ENCODE assay signal across 1 cellular context in the genomic region with DNA sequence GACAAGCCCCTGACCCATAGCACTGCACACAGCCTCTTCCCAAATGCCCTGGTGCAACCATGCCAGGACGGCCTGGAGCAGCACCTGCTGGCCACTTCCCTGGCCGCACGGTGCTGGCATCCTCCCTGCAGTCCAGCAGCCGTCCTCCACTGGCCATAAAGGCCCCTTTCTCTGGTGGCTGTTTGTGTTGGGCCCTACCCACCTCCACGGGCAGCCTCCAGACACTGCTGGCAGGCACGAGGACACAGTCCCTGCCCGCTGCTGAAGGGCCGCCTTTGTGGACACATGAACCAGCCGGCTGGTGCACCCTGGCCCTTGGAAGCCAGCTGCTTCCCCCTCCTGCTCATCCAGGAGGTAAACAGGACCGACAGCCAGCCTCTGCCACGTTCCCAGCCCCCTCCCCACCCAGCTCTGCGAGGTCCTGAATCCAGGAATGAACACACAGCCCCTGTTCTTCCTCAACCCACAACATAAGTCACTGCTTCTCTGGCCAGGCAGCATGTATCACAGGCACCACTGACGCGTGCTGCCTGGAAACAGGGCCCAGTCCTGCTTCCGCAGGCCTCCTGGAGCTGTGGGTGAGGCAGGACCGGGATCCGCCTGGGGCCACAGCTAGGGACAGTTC.
TF ChIP-seq lines count a peak whose summit lies in the region.

No MANE protein-coding gene starts in this region.

TF ChIP-seq in HepG2, 621 proteins besides CTCF, POLR2A, EP300 and RAD21 (continued from another document and continues in another):
- TF ChIP-seq, protein P1, sequence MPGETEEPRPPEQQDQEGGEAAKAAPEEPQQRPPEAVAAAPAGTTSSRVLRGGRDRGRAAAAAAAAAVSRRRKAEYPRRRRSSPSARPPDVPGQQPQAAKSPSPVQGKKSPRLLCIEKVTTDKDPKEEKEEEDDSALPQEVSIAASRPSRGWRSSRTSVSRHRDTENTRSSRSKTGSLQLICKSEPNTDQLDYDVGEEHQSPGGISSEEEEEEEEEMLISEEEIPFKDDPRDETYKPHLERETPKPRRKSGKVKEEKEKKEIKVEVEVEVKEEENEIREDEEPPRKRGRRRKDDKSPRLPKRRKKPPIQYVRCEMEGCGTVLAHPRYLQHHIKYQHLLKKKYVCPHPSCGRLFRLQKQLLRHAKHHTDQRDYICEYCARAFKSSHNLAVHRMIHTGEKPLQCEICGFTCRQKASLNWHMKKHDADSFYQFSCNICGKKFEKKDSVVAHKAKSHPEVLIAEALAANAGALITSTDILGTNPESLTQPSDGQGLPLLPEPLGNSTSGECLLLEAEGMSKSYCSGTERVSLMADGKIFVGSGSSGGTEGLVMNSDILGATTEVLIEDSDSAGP (CRISPR knock-in tag; IDR thresholded peaks at IDR 0.05; ENCODE audit: borderline replicate concordance), result peak; percentile 78
- TF ChIP-seq KMT2A (CRISPR knock-in tag; IDR thresholded peaks at IDR 0.05) (peak; percentile 65), ZIK1 (CRISPR knock-in tag; IDR thresholded peaks at IDR 0.05; ENCODE audit: borderline replicate concordance, low read depth) (peak; percentile 69; the same call in 1 of the 2 replicates), CBX1 (IDR thresholded peaks at IDR 0.05; ENCODE audit: low read depth) (peak; percentile 29), FOXC1 (CRISPR knock-in tag; IDR thresholded peaks at IDR 0.05; ENCODE audit: borderline replicate concordance) (no peak), ZNF20 (CRISPR knock-in tag; IDR thresholded peaks at IDR 0.05) (no peak), PPARG (CRISPR knock-in tag; conservative IDR thresholded peaks at IDR 0.05) (no peak), RBAK (CRISPR knock-in tag; IDR thresholded peaks at IDR 0.05) (no peak), ZNF44 (CRISPR knock-in tag; IDR thresholded peaks at IDR 0.05) (no peak), ZMYM3 (CRISPR knock-in tag; IDR thresholded peaks at IDR 0.05) (peak; percentile 68; the same call in 1 of the 2 replicates), NFATC3 (CRISPR knock-in tag; IDR thresholded peaks at IDR 0.05) (no peak), NFKBIZ (CRISPR knock-in tag; IDR thresholded peaks at IDR 0.05) (no peak), KDM2A (CRISPR knock-in tag; IDR thresholded peaks at IDR 0.05; ENCODE audit: borderline replicate concordance, low read depth) (peak; percentile 59; the same call in 1 of the 2 replicates), GATAD1 (CRISPR knock-in tag; IDR thresholded peaks at IDR 0.05) (0 out of 2 replicates have a peak, but pooled peaks have one; percentile 30), BHLHE40 (IDR thresholded peaks at IDR 0.05; ENCODE audit: low read length) (no peak), SIX1 (CRISPR knock-in tag; IDR thresholded peaks at IDR 0.05; ENCODE audit: borderline replicate concordance) (no peak), RCOR2 (CRISPR knock-in tag; IDR thresholded peaks at IDR 0.05) (no peak; the same call in 1 of the 2 replicates), ZNF12 (CRISPR knock-in tag; IDR thresholded peaks at IDR 0.05) (no peak; the same call in 1 of the 2 replicates), ZNF10 (CRISPR knock-in tag; IDR thresholded peaks at IDR 0.05; ENCODE audit: borderline replicate concordance, low read depth) (no peak), HNRNPLL (IDR thresholded peaks at IDR 0.05; ENCODE audit: low read depth, low read length, poor library complexity, severe bottlenecking) (peak; percentile 49), MZF1 (CRISPR knock-in tag; IDR thresholded peaks at IDR 0.05; ENCODE audit: borderline replicate concordance) (peak; percentile 48; the same call in 1 of the 2 replicates), BRD4 (CRISPR knock-in tag; IDR thresholded peaks at IDR 0.05) (peak; percentile 89)
- TF ChIP-seq, protein P2, sequence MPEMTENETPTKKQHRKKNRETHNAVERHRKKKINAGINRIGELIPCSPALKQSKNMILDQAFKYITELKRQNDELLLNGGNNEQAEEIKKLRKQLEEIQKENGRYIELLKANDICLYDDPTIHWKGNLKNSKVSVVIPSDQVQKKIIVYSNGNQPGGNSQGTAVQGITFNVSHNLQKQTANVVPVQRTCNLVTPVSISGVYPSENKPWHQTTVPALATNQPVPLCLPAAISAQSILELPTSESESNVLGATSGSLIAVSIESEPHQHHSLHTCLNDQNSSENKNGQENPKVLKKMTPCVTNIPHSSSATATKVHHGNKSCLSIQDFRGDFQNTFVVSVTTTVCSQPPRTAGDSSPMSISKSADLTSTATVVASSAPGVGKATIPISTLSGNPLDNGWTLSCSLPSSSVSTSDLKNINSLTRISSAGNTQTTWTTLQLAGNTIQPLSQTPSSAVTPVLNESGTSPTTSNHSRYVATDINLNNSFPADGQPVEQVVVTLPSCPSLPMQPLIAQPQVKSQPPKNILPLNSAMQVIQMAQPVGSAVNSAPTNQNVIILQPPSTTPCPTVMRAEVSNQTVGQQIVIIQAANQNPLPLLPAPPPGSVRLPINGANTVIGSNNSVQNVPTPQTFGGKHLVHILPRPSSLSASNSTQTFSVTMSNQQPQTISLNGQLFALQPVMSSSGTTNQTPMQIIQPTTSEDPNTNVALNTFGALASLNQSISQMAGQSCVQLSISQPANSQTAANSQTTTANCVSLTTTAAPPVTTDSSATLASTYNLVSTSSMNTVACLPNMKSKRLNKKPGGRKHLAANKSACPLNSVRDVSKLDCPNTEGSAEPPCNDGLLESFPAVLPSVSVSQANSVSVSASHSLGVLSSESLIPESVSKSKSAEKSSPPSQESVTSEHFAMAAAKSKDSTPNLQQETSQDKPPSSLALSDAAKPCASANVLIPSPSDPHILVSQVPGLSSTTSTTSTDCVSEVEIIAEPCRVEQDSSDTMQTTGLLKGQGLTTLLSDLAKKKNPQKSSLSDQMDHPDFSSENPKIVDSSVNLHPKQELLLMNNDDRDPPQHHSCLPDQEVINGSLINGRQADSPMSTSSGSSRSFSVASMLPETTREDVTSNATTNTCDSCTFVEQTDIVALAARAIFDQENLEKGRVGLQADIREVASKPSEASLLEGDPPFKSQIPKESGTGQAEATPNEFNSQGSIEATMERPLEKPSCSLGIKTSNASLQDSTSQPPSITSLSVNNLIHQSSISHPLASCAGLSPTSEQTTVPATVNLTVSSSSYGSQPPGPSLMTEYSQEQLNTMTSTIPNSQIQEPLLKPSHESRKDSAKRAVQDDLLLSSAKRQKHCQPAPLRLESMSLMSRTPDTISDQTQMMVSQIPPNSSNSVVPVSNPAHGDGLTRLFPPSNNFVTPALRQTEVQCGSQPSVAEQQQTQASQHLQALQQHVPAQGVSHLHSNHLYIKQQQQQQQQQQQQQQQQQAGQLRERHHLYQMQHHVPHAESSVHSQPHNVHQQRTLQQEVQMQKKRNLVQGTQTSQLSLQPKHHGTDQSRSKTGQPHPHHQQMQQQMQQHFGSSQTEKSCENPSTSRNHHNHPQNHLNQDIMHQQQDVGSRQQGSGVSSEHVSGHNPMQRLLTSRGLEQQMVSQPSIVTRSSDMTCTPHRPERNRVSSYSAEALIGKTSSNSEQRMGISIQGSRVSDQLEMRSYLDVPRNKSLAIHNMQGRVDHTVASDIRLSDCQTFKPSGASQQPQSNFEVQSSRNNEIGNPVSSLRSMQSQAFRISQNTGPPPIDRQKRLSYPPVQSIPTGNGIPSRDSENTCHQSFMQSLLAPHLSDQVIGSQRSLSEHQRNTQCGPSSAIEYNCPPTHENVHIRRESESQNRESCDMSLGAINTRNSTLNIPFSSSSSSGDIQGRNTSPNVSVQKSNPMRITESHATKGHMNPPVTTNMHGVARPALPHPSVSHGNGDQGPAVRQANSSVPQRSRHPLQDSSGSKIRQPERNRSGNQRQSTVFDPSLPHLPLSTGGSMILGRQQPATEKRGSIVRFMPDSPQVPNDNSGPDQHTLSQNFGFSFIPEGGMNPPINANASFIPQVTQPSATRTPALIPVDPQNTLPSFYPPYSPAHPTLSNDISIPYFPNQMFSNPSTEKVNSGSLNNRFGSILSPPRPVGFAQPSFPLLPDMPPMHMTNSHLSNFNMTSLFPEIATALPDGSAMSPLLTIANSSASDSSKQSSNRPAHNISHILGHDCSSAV (CRISPR knock-in tag; IDR thresholded peaks at IDR 0.05; ENCODE audit: borderline replicate concordance), result no peak
- TF ChIP-seq, protein P3, sequence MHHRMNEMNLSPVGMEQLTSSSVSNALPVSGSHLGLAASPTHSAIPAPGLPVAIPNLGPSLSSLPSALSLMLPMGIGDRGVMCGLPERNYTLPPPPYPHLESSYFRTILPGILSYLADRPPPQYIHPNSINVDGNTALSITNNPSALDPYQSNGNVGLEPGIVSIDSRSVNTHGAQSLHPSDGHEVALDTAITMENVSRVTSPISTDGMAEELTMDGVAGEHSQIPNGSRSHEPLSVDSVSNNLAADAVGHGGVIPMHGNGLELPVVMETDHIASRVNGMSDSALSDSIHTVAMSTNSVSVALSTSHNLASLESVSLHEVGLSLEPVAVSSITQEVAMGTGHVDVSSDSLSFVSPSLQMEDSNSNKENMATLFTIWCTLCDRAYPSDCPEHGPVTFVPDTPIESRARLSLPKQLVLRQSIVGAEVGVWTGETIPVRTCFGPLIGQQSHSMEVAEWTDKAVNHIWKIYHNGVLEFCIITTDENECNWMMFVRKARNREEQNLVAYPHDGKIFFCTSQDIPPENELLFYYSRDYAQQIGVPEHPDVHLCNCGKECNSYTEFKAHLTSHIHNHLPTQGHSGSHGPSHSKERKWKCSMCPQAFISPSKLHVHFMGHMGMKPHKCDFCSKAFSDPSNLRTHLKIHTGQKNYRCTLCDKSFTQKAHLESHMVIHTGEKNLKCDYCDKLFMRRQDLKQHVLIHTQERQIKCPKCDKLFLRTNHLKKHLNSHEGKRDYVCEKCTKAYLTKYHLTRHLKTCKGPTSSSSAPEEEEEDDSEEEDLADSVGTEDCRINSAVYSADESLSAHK (CRISPR knock-in tag; IDR thresholded peaks at IDR 0.05; ENCODE audit: borderline replicate concordance), result no peak
- TF ChIP-seq, protein P4, sequence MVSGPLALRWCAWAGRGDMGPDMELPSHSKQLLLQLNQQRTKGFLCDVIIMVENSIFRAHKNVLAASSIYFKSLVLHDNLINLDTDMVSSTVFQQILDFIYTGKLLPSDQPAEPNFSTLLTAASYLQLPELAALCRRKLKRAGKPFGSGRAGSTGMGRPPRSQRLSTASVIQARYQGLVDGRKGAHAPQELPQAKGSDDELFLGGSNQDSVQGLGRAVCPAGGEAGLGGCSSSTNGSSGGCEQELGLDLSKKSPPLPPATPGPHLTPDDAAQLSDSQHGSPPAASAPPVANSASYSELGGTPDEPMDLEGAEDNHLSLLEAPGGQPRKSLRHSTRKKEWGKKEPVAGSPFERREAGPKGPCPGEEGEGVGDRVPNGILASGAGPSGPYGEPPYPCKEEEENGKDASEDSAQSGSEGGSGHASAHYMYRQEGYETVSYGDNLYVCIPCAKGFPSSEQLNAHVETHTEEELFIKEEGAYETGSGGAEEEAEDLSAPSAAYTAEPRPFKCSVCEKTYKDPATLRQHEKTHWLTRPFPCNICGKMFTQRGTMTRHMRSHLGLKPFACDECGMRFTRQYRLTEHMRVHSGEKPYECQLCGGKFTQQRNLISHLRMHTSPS (CRISPR knock-in tag; IDR thresholded peaks at IDR 0.05; ENCODE audit: low read depth), result peak; percentile 96
- TF ChIP-seq, protein P5, sequence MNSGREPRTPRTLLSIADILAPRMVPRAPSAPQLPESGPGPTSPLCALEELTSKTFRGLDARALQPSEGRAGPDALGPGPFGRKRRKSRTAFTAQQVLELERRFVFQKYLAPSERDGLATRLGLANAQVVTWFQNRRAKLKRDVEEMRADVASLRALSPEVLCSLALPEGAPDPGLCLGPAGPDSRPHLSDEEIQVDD (CRISPR knock-in tag; IDR thresholded peaks at IDR 0.05; ENCODE audit: borderline replicate concordance), result 0 out of 2 replicates have a peak, but pooled peaks have one; percentile 41
- TF ChIP-seq, protein P6, sequence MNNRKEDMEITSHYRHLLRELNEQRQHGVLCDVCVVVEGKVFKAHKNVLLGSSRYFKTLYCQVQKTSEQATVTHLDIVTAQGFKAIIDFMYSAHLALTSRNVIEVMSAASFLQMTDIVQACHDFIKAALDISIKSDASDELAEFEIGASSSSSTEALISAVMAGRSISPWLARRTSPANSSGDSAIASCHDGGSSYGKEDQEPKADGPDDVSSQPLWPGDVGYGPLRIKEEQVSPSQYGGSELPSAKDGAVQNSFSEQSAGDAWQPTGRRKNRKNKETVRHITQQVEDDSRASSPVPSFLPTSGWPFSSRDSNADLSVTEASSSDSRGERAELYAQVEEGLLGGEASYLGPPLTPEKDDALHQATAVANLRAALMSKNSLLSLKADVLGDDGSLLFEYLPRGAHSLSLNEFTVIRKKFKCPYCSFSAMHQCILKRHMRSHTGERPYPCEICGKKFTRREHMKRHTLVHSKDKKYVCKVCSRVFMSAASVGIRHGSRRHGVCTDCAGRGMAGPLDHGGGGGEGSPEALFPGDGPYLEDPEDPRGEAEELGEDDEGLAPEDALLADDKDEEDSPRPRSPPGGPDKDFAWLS (CRISPR knock-in tag; IDR thresholded peaks at IDR 0.05; ENCODE audit: borderline replicate concordance), result 0 out of 2 replicates have a peak, but pooled peaks have one; percentile 31
- TF ChIP-seq, protein P7, sequence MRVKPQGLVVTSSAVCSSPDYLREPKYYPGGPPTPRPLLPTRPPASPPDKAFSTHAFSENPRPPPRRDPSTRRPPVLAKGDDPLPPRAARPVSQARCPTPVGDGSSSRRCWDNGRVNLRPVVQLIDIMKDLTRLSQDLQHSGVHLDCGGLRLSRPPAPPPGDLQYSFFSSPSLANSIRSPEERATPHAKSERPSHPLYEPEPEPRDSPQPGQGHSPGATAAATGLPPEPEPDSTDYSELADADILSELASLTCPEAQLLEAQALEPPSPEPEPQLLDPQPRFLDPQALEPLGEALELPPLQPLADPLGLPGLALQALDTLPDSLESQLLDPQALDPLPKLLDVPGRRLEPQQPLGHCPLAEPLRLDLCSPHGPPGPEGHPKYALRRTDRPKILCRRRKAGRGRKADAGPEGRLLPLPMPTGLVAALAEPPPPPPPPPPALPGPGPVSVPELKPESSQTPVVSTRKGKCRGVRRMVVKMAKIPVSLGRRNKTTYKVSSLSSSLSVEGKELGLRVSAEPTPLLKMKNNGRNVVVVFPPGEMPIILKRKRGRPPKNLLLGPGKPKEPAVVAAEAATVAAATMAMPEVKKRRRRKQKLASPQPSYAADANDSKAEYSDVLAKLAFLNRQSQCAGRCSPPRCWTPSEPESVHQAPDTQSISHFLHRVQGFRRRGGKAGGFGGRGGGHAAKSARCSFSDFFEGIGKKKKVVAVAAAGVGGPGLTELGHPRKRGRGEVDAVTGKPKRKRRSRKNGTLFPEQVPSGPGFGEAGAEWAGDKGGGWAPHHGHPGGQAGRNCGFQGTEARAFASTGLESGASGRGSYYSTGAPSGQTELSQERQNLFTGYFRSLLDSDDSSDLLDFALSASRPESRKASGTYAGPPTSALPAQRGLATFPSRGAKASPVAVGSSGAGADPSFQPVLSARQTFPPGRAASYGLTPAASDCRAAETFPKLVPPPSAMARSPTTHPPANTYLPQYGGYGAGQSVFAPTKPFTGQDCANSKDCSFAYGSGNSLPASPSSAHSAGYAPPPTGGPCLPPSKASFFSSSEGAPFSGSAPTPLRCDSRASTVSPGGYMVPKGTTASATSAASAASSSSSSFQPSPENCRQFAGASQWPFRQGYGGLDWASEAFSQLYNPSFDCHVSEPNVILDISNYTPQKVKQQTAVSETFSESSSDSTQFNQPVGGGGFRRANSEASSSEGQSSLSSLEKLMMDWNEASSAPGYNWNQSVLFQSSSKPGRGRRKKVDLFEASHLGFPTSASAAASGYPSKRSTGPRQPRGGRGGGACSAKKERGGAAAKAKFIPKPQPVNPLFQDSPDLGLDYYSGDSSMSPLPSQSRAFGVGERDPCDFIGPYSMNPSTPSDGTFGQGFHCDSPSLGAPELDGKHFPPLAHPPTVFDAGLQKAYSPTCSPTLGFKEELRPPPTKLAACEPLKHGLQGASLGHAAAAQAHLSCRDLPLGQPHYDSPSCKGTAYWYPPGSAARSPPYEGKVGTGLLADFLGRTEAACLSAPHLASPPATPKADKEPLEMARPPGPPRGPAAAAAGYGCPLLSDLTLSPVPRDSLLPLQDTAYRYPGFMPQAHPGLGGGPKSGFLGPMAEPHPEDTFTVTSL (CRISPR knock-in tag; IDR thresholded peaks at IDR 0.05; ENCODE audit: borderline replicate concordance), result 0 out of 2 replicates have a peak, but pooled peaks have one; percentile 28
